ENCODE assay signal across 8 cellular contexts in genomic region chr9:104765138-104765537, GRCh38. TPM values are rescaled to one million over a fixed set of nuclear protein-coding genes. Genes with fewer than 3 reads are reported as not detected.
DNase-seq lines count a peak whose midpoint lies in the region; ATAC-seq and TF ChIP-seq lines count a peak whose summit lies in the region.

No MANE protein-coding gene starts in this region.

- H3K27ac Mint-ChIP-seq in IgD-negative memory B cell (peak overlapping the region; percentile 67 to 89 (median 72)), glutamatergic neuron (ENCODE audit: unreplicated experiment) (no peak overlapping the region)

- H3K4me3 ChIP-seq in GM06990 (replicated peaks; ENCODE audit: low read depth, low read length) (peak overlapping the region; percentile 31; the same call in 1 of the 2 replicates), sigmoid colon (no peak overlapping the region), testis (no peak overlapping the region)

- peak; percentile 40 for DNase-seq in GM06990 (ENCODE audit: extremely low read depth, insufficient read length)
- no peak for DNase-seq in glutamatergic neuron
- no peak for DNase-seq in sigmoid colon
- DNase-seq in retina, result no peak
- DNase-seq in testis, result no peak

- H3K27me3 ChIP-seq in GM06990 (replicated peaks; ENCODE audit: control insufficient read depth, insufficient read depth, low read length) (no peaks in the 10 kb centered on the region), sigmoid colon (no peaks in the 10 kb centered on the region), testis (no peaks in the 10 kb centered on the region)

- H3K27ac ChIP-seq in sigmoid colon, result no peak overlapping the region
- no peak overlapping the region for H3K27ac ChIP-seq in testis

- ATAC-seq in GM19452 (IDR thresholded peaks at IDR 0.05; ENCODE audit: unreplicated experiment) (peak; percentile 33), HG02885 (IDR thresholded peaks at IDR 0.05; ENCODE audit: poor library complexity, unreplicated experiment) (no peak)

- H3K36me3 ChIP-seq in GM06990 (ENCODE audit: control insufficient read depth, insufficient read depth, low read length) (no peaks in the 10 kb centered on the region), sigmoid colon (peaks cover 0 to 7% (median 0%) of the 10 kb centered on the region in 4 donors), testis (ENCODE audit: low read depth, missing control alignments) (no peaks in the 10 kb centered on the region)

- H3K9me3 Mint-ChIP-seq in IgD-negative memory B cell (no peaks in the 10 kb centered on the region), glutamatergic neuron (ENCODE audit: unreplicated experiment) (peaks cover 2% of the 10 kb centered on the region)

- H3K9me3 ChIP-seq in sigmoid colon (no peaks in the 10 kb centered on the region), testis (no peaks in the 10 kb centered on the region)

- H3K36me3 Mint-ChIP-seq in IgD-negative memory B cell (no peaks in the 10 kb centered on the region), glutamatergic neuron (ENCODE audit: unreplicated experiment) (peaks cover 9% of the 10 kb centered on the region)

- H3K4me1 ChIP-seq in sigmoid colon, result peaks cover 0 to 12% (median 7%) of the 10 kb centered on the region in 4 donors
- no peaks in the 10 kb centered on the region for H3K4me1 ChIP-seq in testis

- H3K27me3 Mint-ChIP-seq in IgD-negative memory B cell (no peaks in the 10 kb centered on the region), glutamatergic neuron (ENCODE audit: unreplicated experiment) (peaks cover 7% of the 10 kb centered on the region)

- H3K4me3 Mint-ChIP-seq in IgD-negative memory B cell (peak overlapping the region; percentile 90 to 96 (median 94)), glutamatergic neuron (ENCODE audit: unreplicated experiment) (peak overlapping the region; percentile 90)

- TF ChIP-seq EP300 in sigmoid colon (IDR thresholded peaks at IDR 0.05), result no peak

- intact Hi-C loops in sigmoid colon (cut with DNase I) (loop anchor here (10.0 kb wide), 1 partner anchor 650 kb away; no protein-coding TSS in a partner anchor), testis (cut with DNase I; ENCODE audit: low total_unique reads) (no loop called here)

- TF ChIP-seq POLR2A in sigmoid colon (IDR thresholded peaks at IDR 0.05) (no peak), testis (IDR thresholded peaks at IDR 0.05) (no peak)

- peaks cover 17 to 33% (median 25%) of the 10 kb centered on the region in 3 donors for H3K4me1 Mint-ChIP-seq in IgD-negative memory B cell
- H3K4me1 Mint-ChIP-seq in glutamatergic neuron (ENCODE audit: low read depth, unreplicated experiment), result no peaks in the 10 kb centered on the region

- 24 to 61% methylated on average over 5 of the region's 5 CpGs for WGBS in sigmoid colon, 2 donors
- 54 to 77% methylated on average over 5 of the region's 5 CpGs for WGBS in testis, 2 donors

- no peak for TF ChIP-seq CTCF in GM06990 (IDR thresholded peaks at IDR 0.05; ENCODE audit: insufficient read depth, low read length, poor library complexity, severe bottlenecking)
- no peak for TF ChIP-seq CTCF in glutamatergic neuron (IDR thresholded peaks at IDR 0.05; ENCODE audit: partially characterized antibody, unreplicated experiment)
- no peak for TF ChIP-seq CTCF in sigmoid colon (IDR thresholded peaks at IDR 0.05)
- TF ChIP-seq CTCF in testis (IDR thresholded peaks at IDR 0.05), result no peak

RNA-seq across cellular contexts. Expression of gene NIPSNAP3B, which starts 1.2 kb away (rescaled TPM):
- 9.0 TPM for polyA plus RNA-seq in IgD-negative memory B cell
- 2.8 TPM for total RNA-seq in glutamatergic neuron (ENCODE audit: unreplicated experiment)
- total RNA-seq in sigmoid colon, result 1 to 10 TPM in 3 of 4 donors, under 1 TPM in 1; 0.83 to 2.3 (median 1.5) TPM
- 1 to 10 TPM in 1 of 3 donors, not detected in 2; 1.2 TPM for polyA plus RNA-seq in sigmoid colon
- 1 to 10 TPM; 3.7 to 4.0 TPM for total RNA-seq in testis
- 5.0 TPM for polyA plus RNA-seq in testis (ENCODE audit: insufficient read depth, low read depth, low replicate concordance)

RNA-seq across cellular contexts. Expression of gene NIPSNAP3A, which starts 17.7 kb away (rescaled TPM):
- 22.9 TPM for polyA plus RNA-seq in IgD-negative memory B cell
- 28.0 TPM for total RNA-seq in glutamatergic neuron (ENCODE audit: unreplicated experiment)
- 10 to 100 TPM; 18.3 to 23.8 (median 22.0) TPM for total RNA-seq in sigmoid colon
- polyA plus RNA-seq in sigmoid colon, result 10 to 100 TPM; 24.5 to 97.9 (median 92.7) TPM
- 10 to 100 TPM; 21.6 to 28.8 TPM for total RNA-seq in testis
- 27.0 TPM for polyA plus RNA-seq in testis (ENCODE audit: insufficient read depth, low read depth, low replicate concordance)
